In the genomic region with DNA sequence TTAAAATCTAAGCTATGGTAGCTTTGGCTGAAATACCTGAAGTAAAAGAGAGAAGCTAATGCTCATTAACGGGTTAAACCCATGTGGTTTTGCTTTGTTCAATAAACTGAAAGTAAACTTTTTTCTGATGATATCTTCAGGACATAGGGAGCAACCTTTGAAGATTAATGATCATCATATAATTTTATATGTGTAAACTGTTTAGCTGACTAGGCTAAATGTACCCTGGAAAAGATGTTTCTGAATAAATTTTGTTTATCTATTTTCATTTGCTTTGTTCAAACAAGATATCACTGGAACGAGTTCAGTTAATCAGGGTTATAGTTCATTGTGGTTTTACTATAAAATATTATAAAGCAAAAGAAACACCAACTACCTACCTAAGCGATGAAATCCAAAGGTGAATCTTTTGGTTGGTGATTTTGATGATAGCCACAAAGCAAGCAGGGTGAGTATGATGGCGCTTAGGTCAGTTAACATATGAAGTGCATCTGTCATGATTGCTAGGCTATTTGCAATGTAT, we compare ENCODE assay signal across 31 cellular contexts.
"Had no signal": no experiment of that assay in that cellular context is flagged by ENCODE, and none has a peak within 500 bp of the region (broad histone marks: within the 10 kb centered on the region; RNA-seq: fewer than 3 reads in every experiment).

No MANE protein-coding gene starts in this region.

- H3K9ac ChIP-seq: KMS-11, SK-N-SH had no signal

- H3K4me1 ChIP-seq: SJSA1 had no signal

- H3K4me1 Mint-ChIP-seq: activated CD4-positive, alpha-beta memory T cell treated with anti-CD3 and anti-CD28 coated beads, Interleukin-2, amount 10 ng/mL, durations not matched to agents 7 days and 5 days; activated naive CD8-positive, alpha-beta T cell treated with anti-CD3 and anti-CD28 coated beads for 36 hours; activated T-helper 17 cell treated with anti-CD3 and anti-CD28 coated beads, Interleukin-2, amount 50 U/mL, for 72 hours; central memory CD8-positive, alpha-beta T cell had no signal

- H3K27me3 Mint-ChIP-seq: activated CD4-positive, alpha-beta memory T cell treated with anti-CD3 and anti-CD28 coated beads, Interleukin-2, amount 10 ng/mL, durations not matched to agents 7 days and 5 days; activated naive CD8-positive, alpha-beta T cell treated with anti-CD3 and anti-CD28 coated beads for 36 hours; activated T-helper 17 cell treated with anti-CD3 and anti-CD28 coated beads, Interleukin-2, amount 50 U/mL, for 72 hours; central memory CD8-positive, alpha-beta T cell had no signal

- H3K27ac ChIP-seq: cardiac muscle cell, KMS-11, SJSA1 had no signal

- H3K9me3 ChIP-seq: SJSA1, SK-N-SH had no signal

- H3K36me3 ChIP-seq: cardiac muscle cell, SJSA1 had no signal

- H3K4me3 Mint-ChIP-seq: activated CD4-positive, alpha-beta memory T cell treated with anti-CD3 and anti-CD28 coated beads, Interleukin-2, amount 10 ng/mL, durations not matched to agents 7 days and 5 days; activated naive CD8-positive, alpha-beta T cell treated with anti-CD3 and anti-CD28 coated beads for 36 hours; activated T-cell treated with anti-CD3 and anti-CD28 coated beads, Interleukin-2, amount 50 U/mL, for 72 hours; activated T-helper 17 cell treated with anti-CD3 and anti-CD28 coated beads, Interleukin-2, amount 50 U/mL, for 72 hours; central memory CD8-positive, alpha-beta T cell; T-helper 1 cell treated with Interleukin-12 subunit alpha and Interleukin-12 subunit beta and Interleukin-4 antibody, amounts not matched to agents 30 μg/mL and 1 μg/mL, for 36 hours; T-helper 2 cell treated with Interferon-gamma antibody and Interleukin-4, amounts not matched to agents 5 μg/mL and 100 μg/mL, for 36 hours had no signal

- H3K4me2 ChIP-seq: KMS-11, SK-N-SH had no signal

- DNase-seq: activated CD4-positive, alpha-beta memory T cell treated with anti-CD3 and anti-CD28 coated beads, Interleukin-2, amount 10 ng/mL, durations not matched to agents 7 days and 5 days; activated CD4-positive, alpha-beta T cell treated with anti-CD3 and anti-CD28 coated beads for 1 hour; activated CD4-positive, alpha-beta T cell treated with anti-CD3 and anti-CD28 coated beads for 48 hours; activated CD4-positive, CD25-positive, alpha-beta regulatory T cell; activated CD8-positive, alpha-beta memory T cell treated with anti-CD3 and anti-CD28 coated beads for 24 hours; activated effector memory CD4-positive, alpha-beta T cell treated with anti-CD3 and anti-CD28 coated beads, Interleukin-2, amount 50 U/mL, for 16 hours; activated naive CD4-positive, alpha-beta T cell; activated naive CD4-positive, alpha-beta T cell treated with anti-CD3 and anti-CD28 coated beads, Interleukin-2, amount 50 U/mL, for 16 hours; activated naive CD8-positive, alpha-beta T cell treated with anti-CD3 and anti-CD28 coated beads for 36 hours; activated T-cell treated with anti-CD3 and anti-CD28 coated beads, Interleukin-2, amount 50 U/mL, for 1 hour; activated T-cell treated with anti-CD3 and anti-CD28 coated beads, Interleukin-2, amount 50 U/mL, for 72 hours; amniotic stem cell; aorta; NCI-H1092 treated with DMSO at 0.1 percent for 48 hours; NCI-H1417; NCI-H1694; NCI-H1930; NCI-H2081 treated with DMSO at 0.1 percent for 48 hours; NCI-H226; NCI-H524 treated with DMSO at 0.1 percent for 48 hours; NK-92 treated with Interleukin-12 subunit alpha and Interleukin-12 subunit beta, amount 100 ng/mL, for 24 hours; SHP77; SK-N-SH had no signal

- H3K4me3 ChIP-seq: cardiac muscle cell, SJSA1 had no signal

- H3K27ac Mint-ChIP-seq: activated CD4-positive, alpha-beta memory T cell treated with anti-CD3 and anti-CD28 coated beads, Interleukin-2, amount 10 ng/mL, durations not matched to agents 7 days and 5 days; activated naive CD8-positive, alpha-beta T cell treated with anti-CD3 and anti-CD28 coated beads for 36 hours; activated T-cell treated with anti-CD3 and anti-CD28 coated beads, Interleukin-2, amount 50 U/mL, for 72 hours; activated T-helper 17 cell treated with anti-CD3 and anti-CD28 coated beads, Interleukin-2, amount 50 U/mL, for 72 hours; T-helper 1 cell treated with Interleukin-12 subunit alpha and Interleukin-12 subunit beta and Interleukin-4 antibody, amounts not matched to agents 30 μg/mL and 1 μg/mL, for 36 hours; T-helper 2 cell treated with Interferon-gamma antibody and Interleukin-4, amounts not matched to agents 5 μg/mL and 100 μg/mL, for 36 hours had no signal

- H3K27me3 ChIP-seq: cardiac muscle cell, SJSA1 had no signal

- H3K9me3 Mint-ChIP-seq: activated CD4-positive, alpha-beta memory T cell treated with anti-CD3 and anti-CD28 coated beads, Interleukin-2, amount 10 ng/mL, durations not matched to agents 7 days and 5 days; activated naive CD8-positive, alpha-beta T cell treated with anti-CD3 and anti-CD28 coated beads for 36 hours; activated T-cell treated with anti-CD3 and anti-CD28 coated beads, Interleukin-2, amount 50 U/mL, for 72 hours; activated T-helper 17 cell treated with anti-CD3 and anti-CD28 coated beads, Interleukin-2, amount 50 U/mL, for 72 hours; central memory CD8-positive, alpha-beta T cell; T-helper 1 cell treated with Interleukin-12 subunit alpha and Interleukin-12 subunit beta and Interleukin-4 antibody, amounts not matched to agents 30 μg/mL and 1 μg/mL, for 36 hours; T-helper 2 cell treated with Interferon-gamma antibody and Interleukin-4, amounts not matched to agents 5 μg/mL and 100 μg/mL, for 36 hours had no signal

- ATAC-seq: activated T-cell treated with anti-CD3 and anti-CD28 coated beads, Interleukin-2, amount 50 U/mL, for 72 hours; activated T-helper 17 cell treated with anti-CD3 and anti-CD28 coated beads, Interleukin-2, amount 50 U/mL, for 72 hours; Panc1 had no signal
